Comparison of ENCODE assay signal across 8 cellular contexts in the genomic region with DNA sequence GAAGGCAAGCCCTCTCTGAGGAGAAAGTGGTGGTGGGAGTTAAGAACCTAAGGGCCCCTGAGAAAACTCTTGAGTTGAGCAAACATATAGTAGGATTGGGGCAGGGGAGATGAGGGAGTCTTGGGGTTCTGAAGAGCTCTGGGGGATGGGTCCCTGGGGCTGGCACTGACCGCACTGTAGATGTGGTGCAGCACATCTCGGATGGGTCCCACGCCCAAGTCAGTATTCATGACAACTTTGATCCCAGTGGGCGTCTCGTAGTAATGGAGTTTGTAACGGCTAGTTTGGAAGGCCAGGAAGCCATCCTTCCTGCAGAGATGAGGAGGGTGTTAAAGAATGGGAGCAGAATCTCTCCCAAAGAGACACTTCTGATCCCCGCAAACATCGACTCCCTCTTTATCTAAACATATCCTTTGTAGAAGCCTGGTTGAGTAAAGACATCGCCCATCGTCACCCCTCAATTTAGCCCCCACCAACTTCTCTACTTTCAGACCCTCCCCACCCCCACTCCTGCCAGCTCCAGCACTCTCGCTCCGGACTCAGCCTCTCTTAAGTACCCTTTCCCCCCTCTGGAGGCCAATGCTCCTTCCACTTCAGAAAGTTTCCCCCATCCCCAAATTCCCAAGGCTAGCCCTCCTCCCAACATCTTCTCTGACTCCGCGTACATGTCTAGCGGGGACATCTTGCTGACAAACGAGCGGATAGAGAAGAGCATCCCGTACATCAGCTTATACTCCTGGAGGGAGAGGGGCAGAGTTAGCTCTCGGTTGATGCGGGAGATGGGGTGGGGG. TPM values are rescaled to one million over a fixed set of nuclear protein-coding genes. Genes with fewer than 3 reads are reported as not detected.
DNase-seq lines count a peak whose midpoint lies in the region; ATAC-seq, FAIRE-seq and TF ChIP-seq lines count a peak whose summit lies in the region.

No MANE protein-coding gene starts in this region.

- FAIRE-seq in GM12892 (lab: Jason Lieb, UNC) = peak; percentile 27

- no peak for ATAC-seq in esophagus mucosa

- H3K27ac ChIP-seq in rectal smooth muscle tissue (ENCODE audit: low read depth, low read length) = no peak overlapping the region

- H3K4me1 ChIP-seq in rectal smooth muscle tissue (ENCODE audit: control insufficient read depth, insufficient read depth, low read length) = peaks cover 10% of the 10 kb centered on the region

- no peaks in the 10 kb centered on the region for H3K36me3 ChIP-seq in rectal smooth muscle tissue (ENCODE audit: control insufficient read depth, insufficient read depth, low read length)

- no peak for TF ChIP-seq POLR2A in GM12892 (IDR thresholded peaks at IDR 0.05; ENCODE audit: low read depth, low read length)

- no peaks in the 10 kb centered on the region for H3K27me3 ChIP-seq in rectal smooth muscle tissue (ENCODE audit: control insufficient read depth, insufficient read depth, low read length)

- no peak for TF ChIP-seq CTCF in fibroblast of mammary gland (conservative IDR thresholded peaks at IDR 0.05; ENCODE audit: control insufficient read depth, insufficient read depth, low read depth, low read length)

- DNase-seq in GM12892 (ENCODE audit: insufficient read length) (no peak), SK-N-DZ (ENCODE audit: low spot score) (peak; percentile 24), fibroblast of mammary gland (ENCODE audit: low read depth) (no peak), glomerular visceral epithelial cell (ENCODE audit: extremely low spot score) (no peak), CD1c-positive myeloid dendritic cell (ENCODE audit: extremely low spot score) (no peak), NCI-H510A treated with DMSO at 0.1 percent for 48 hours (lab: John Stamatoyannopoulos, UW) (no peak)

- H3K9ac ChIP-seq in rectal smooth muscle tissue (ENCODE audit: low read length) = no peak overlapping the region

- H3K4me3 ChIP-seq in fibroblast of mammary gland (ENCODE audit: control insufficient read depth, low read depth, low read length) = peak overlapping the region; percentile 97
- peak overlapping the region; percentile 91 for H3K4me3 ChIP-seq in rectal smooth muscle tissue (ENCODE audit: low read length)

RNA-seq across cellular contexts. Expression of a gene that starts 0.7 kb away (rescaled TPM):
- polyA plus RNA-seq in GM12892 (2012; ENCODE audit: missing spikeins) = 166 TPM
- 31.1 and 35.0 TPM in 2 replicates for polyA plus RNA-seq in SK-N-DZ (2014; cell fraction: cytosol; rRNA removed)
- polyA plus RNA-seq in SK-N-DZ (2014; cell fraction: nucleus; rRNA removed) = 18.6 and 59.7 TPM in 2 replicates
- total RNA-seq in esophagus mucosa = 108 TPM

RNA-seq across cellular contexts. Expression of a gene that starts 1.0 kb away (rescaled TPM):
- 27.4 TPM for polyA plus RNA-seq in GM12892 (2012; ENCODE audit: missing spikeins)
- polyA plus RNA-seq in SK-N-DZ (2014; cell fraction: cytosol; rRNA removed) = 42.3 and 50.2 TPM in 2 replicates
- 170 and 212 TPM in 2 replicates for polyA plus RNA-seq in SK-N-DZ (2014; cell fraction: nucleus; rRNA removed)
- 15.4 TPM for total RNA-seq in esophagus mucosa

RNA-seq across cellular contexts. Expression of a gene that starts 1.4 kb away (rescaled TPM):
- 4.2 TPM for polyA plus RNA-seq in GM12892 (2012; ENCODE audit: missing spikeins)
- polyA plus RNA-seq in SK-N-DZ (2014; cell fraction: cytosol; rRNA removed) = 4.5 and 6.5 TPM in 2 replicates
- 81.5 and 84.6 TPM in 2 replicates for polyA plus RNA-seq in SK-N-DZ (2014; cell fraction: nucleus; rRNA removed)
- total RNA-seq in esophagus mucosa = 0.44 TPM

RNA-seq across cellular contexts. Expression of a gene that starts 14.9 kb away (rescaled TPM):
- 3.8 TPM for polyA plus RNA-seq in GM12892 (2012; ENCODE audit: missing spikeins)
- 4.1 and 4.3 TPM in 2 replicates for polyA plus RNA-seq in SK-N-DZ (2014; cell fraction: cytosol; rRNA removed)
- polyA plus RNA-seq in SK-N-DZ (2014; cell fraction: nucleus; rRNA removed) = 1.7 and 3.0 TPM in 2 replicates
- total RNA-seq in esophagus mucosa = 2.4 TPM

RNA-seq across cellular contexts. Expression of a gene that starts 42.4 kb away (rescaled TPM):
- polyA plus RNA-seq in GM12892 (2012; ENCODE audit: missing spikeins) = 34.9 TPM
- 53.5 and 55.5 TPM in 2 replicates for polyA plus RNA-seq in SK-N-DZ (2014; cell fraction: cytosol; rRNA removed)
- 91.9 and 124 TPM in 2 replicates for polyA plus RNA-seq in SK-N-DZ (2014; cell fraction: nucleus; rRNA removed)
- 50.7 TPM for total RNA-seq in esophagus mucosa
